Comparison of ENCODE assay signal across 10 cellular contexts in genomic region chr14:103404032-103404918, GRCh38. TPM values are rescaled to one million over a fixed set of nuclear protein-coding genes. Genes with fewer than 3 reads are reported as not detected.
DNase-seq lines count a peak whose midpoint lies in the region; ATAC-seq and TF ChIP-seq lines count a peak whose summit lies in the region.
"Had no signal": no experiment of that assay in that cellular context is flagged by ENCODE, and none has a peak within 500 bp of the region (broad histone marks: within the 10 kb centered on the region; RNA-seq: fewer than 3 reads in every experiment).

No MANE protein-coding gene starts in this region.

- H3K4me1 Mint-ChIP-seq in CD4-positive, alpha-beta memory T cell = peaks cover 45 to 65% (median 53%) of the 10 kb centered on the region in 4 donors
- peaks cover 28 to 57% of the 10 kb centered on the region in 2 donors for H3K4me1 Mint-ChIP-seq in effector memory CD8-positive, alpha-beta T cell (ENCODE audit: low read depth in 2 of 2)

- H3K9ac ChIP-seq in OCI-LY1 (ENCODE audit: low read length) = no peak overlapping the region

- TF ChIP-seq CTCF in OCI-LY1 (IDR thresholded peaks at IDR 0.05; ENCODE audit: low read length) (no peak; the same call in 1 of the 2 replicates), omental fat pad (IDR thresholded peaks at IDR 0.05) (no peak)

- H3K9me2 ChIP-seq in OCI-LY1 (ENCODE audit: low read depth, low read length) = no peaks in the 10 kb centered on the region

- no peak for DNase-seq in CD4-positive, alpha-beta memory T cell
- no peak for DNase-seq in effector memory CD8-positive, alpha-beta T cell
- DNase-seq in omental fat pad (ENCODE audit: low spot score) = no peak
- DNase-seq in iPS-NIHi11 (ENCODE audit: low spot score) = no peak
- no peak for DNase-seq in MV-4-11 (lab: John Stamatoyannopoulos, UW)
- DNase-seq: NCI-H2081 treated with DMSO at 0.1 percent for 48 hours had no signal

- no peaks in the 10 kb centered on the region for H3K9me3 Mint-ChIP-seq in CD4-positive, alpha-beta memory T cell
- no peaks in the 10 kb centered on the region for H3K9me3 Mint-ChIP-seq in effector memory CD8-positive, alpha-beta T cell

- no peaks in the 10 kb centered on the region for H3K27me3 ChIP-seq in CD4-positive, alpha-beta memory T cell (ENCODE audit: insufficient read depth, low read length)
- H3K27me3 ChIP-seq in OCI-LY1 (ENCODE audit: insufficient read depth, low read length) = no peaks in the 10 kb centered on the region

- H3K36me3 Mint-ChIP-seq in CD4-positive, alpha-beta memory T cell = peaks cover 13 to 25% of the 10 kb centered on the region in 2 donors
- H3K36me3 Mint-ChIP-seq in effector memory CD8-positive, alpha-beta T cell (ENCODE audit: insufficient read depth) = peaks cover 44% of the 10 kb centered on the region

- peaks cover 51% of the 10 kb centered on the region for H3K4me1 ChIP-seq in CD4-positive, alpha-beta memory T cell (ENCODE audit: insufficient read depth, low read length)
- H3K4me1 ChIP-seq in OCI-LY1 (ENCODE audit: insufficient read depth, low read length, severe bottlenecking) = peaks cover 44% of the 10 kb centered on the region

- H3F3A ChIP-seq in OCI-LY1 (ENCODE audit: insufficient read depth, low read length) = no peaks in the 10 kb centered on the region

- POLR2A ChIA-PET in CD4-positive, alpha-beta memory T cell (lab: Charles Lee; ENCODE audit: partially characterized antibody) = no interaction called here

- intact Hi-C loops in CD4-positive, alpha-beta memory T cell (cut with micrococcal nuclease) = no loop called here

- peaks cover 5% of the 10 kb centered on the region for H3K36me3 ChIP-seq in CD4-positive, alpha-beta memory T cell (ENCODE audit: insufficient read depth, low read length)
- H3K36me3 ChIP-seq in OCI-LY1 (ENCODE audit: insufficient read depth, low read length) = peaks cover 37% of the 10 kb centered on the region

- no peaks in the 10 kb centered on the region for H3K9me3 ChIP-seq in CD4-positive, alpha-beta memory T cell (ENCODE audit: control insufficient read depth in 1 of 2, low read length in 2 of 2)
- no peaks in the 10 kb centered on the region for H3K9me3 ChIP-seq in OCI-LY1 (ENCODE audit: low read length)

- no peak for ATAC-seq in effector memory CD8-positive, alpha-beta T cell (replicated peaks)
- ATAC-seq in omental fat pad (ENCODE audit: low FRiP score) = peak; percentile 50
- no peak for ATAC-seq in HG03439 (IDR thresholded peaks at IDR 0.05; ENCODE audit: unreplicated experiment)
- no peak for ATAC-seq in GM19395 (IDR thresholded peaks at IDR 0.05; ENCODE audit: unreplicated experiment)

- H3K27ac Mint-ChIP-seq in CD4-positive, alpha-beta memory T cell = peak overlapping the region; percentile 2 to 83 (median 43)
- H3K27ac Mint-ChIP-seq in effector memory CD8-positive, alpha-beta T cell = peak overlapping the region; percentile 37 to 84

- H2AFZ ChIP-seq in OCI-LY1 (ENCODE audit: low read length) = no peak overlapping the region

- CTCF ChIA-PET in CD4-positive, alpha-beta memory T cell (lab: Charles Lee; ENCODE audit: partially characterized antibody) = interaction anchor here (1.0 to 5.5 kb wide), 2 partner anchors 12 to 115 kb away, joined by 3 to 39 read pairs; no protein-coding TSS in a partner anchor

- H3K4me2 ChIP-seq in OCI-LY1 (ENCODE audit: low read length) = peak overlapping the region; percentile 43

- H3K27me3 Mint-ChIP-seq in CD4-positive, alpha-beta memory T cell = no peaks in the 10 kb centered on the region
- H3K27me3 Mint-ChIP-seq in effector memory CD8-positive, alpha-beta T cell = no peaks in the 10 kb centered on the region

- H4K20me1 ChIP-seq in OCI-LY1 (ENCODE audit: insufficient read depth, low read length) = no peaks in the 10 kb centered on the region

- H3K27ac ChIP-seq in CD4-positive, alpha-beta memory T cell (ENCODE audit: low read depth, low read length) = no peak overlapping the region
- peak overlapping the region; percentile 4 for H3K27ac ChIP-seq in OCI-LY1 (ENCODE audit: low read depth, low read length, poor library complexity, severe bottlenecking)

- H3K4me3 Mint-ChIP-seq in CD4-positive, alpha-beta memory T cell = peak overlapping the region; percentile 29 to 76 (median 58)
- peak overlapping the region; percentile 35 to 50 for H3K4me3 Mint-ChIP-seq in effector memory CD8-positive, alpha-beta T cell

- H3K79me2 ChIP-seq in OCI-LY1 (ENCODE audit: insufficient read depth, low read length) = peaks cover 57% of the 10 kb centered on the region

- H3K4me3 ChIP-seq in CD4-positive, alpha-beta memory T cell (ENCODE audit: low read length in 2 of 2) = no peak overlapping the region
- peak overlapping the region; percentile 11 for H3K4me3 ChIP-seq in OCI-LY1 (ENCODE audit: low read depth, low read length, poor library complexity, severe bottlenecking)
- H3K4me3 ChIP-seq: skin epidermis had no signal

RNA-seq across cellular contexts. Expression of gene MARK3, which starts 19.1 kb away (rescaled TPM):
- total RNA-seq in CD4-positive, alpha-beta memory T cell = 100 to 1,000 TPM; 108 to 113 TPM
- 10 to 100 TPM; 18.4 to 44.7 TPM for polyA plus RNA-seq in CD4-positive, alpha-beta memory T cell
- total RNA-seq in omental fat pad = 100 to 1,000 TPM in 3 of 4 donors, 10 to 100 TPM in 1; 78.8 to 133 (median 121) TPM
